ENCODE assay signal across 9 cellular contexts in genomic region chr2:203740741-203741363, GRCh38. TPM values are rescaled to one million over a fixed set of nuclear protein-coding genes. Genes with fewer than 3 reads are reported as not detected.
A peak's percentile ranks its signal among the peaks of the same experiment; 100 is the strongest.
DNase-seq lines count a peak whose midpoint lies in the region; ATAC-seq and TF ChIP-seq lines count a peak whose summit lies in the region.
"Had no signal": no experiment of that assay in that cellular context is flagged by ENCODE, and none has a peak within 500 bp of the region (broad histone marks: within the 10 kb centered on the region; RNA-seq: fewer than 3 reads in every experiment).

No MANE protein-coding gene starts in this region.

- H3K27ac Mint-ChIP-seq in HFFc6 = peak overlapping the region; percentile 22; the same call in 1 of the 2 replicates
- peak overlapping the region; percentile 94 for H3K27ac Mint-ChIP-seq in activated CD8-positive, alpha-beta T cell treated with anti-CD3 and anti-CD28 coated beads, Interleukin-2, amount 10 ng/mL, durations not matched to agents 7 days and 5 days

- ATAC-seq in activated CD8-positive, alpha-beta T cell treated with anti-CD3 and anti-CD28 coated beads, Interleukin-2, amount 10 ng/mL, durations not matched to agents 7 days and 5 days = peak; percentile 83
- ATAC-seq in GM21737 (IDR thresholded peaks at IDR 0.05; ENCODE audit: unreplicated experiment) (no peak), GM21526 (IDR thresholded peaks at IDR 0.05; ENCODE audit: low FRiP score, unreplicated experiment) (no peak)

- TF ChIP-seq CTCF in AG10803 (conservative IDR thresholded peaks at IDR 0.05; ENCODE audit: low read length) = no peak
- no peak for TF ChIP-seq CTCF in HFFc6 (IDR thresholded peaks at IDR 0.05)
- TF ChIP-seq CTCF in foreskin fibroblast (IDR thresholded peaks at IDR 0.05; ENCODE audit: low read depth, low read length) = no peak

- CTCF ChIA-PET in activated CD8-positive, alpha-beta T cell treated with anti-CD3 and anti-CD28 coated beads, Interleukin-2, amount 10 ng/mL, durations not matched to agents 7 days and 5 days (lab: Charles Lee) = interaction anchor here (0.6 to 7.4 kb wide), 23 partner anchors 8 to 168 kb away, joined by 3 to 95 read pairs (median 5); partner anchors contain the start of genes CD28 and CTLA4

- POLR2A ChIA-PET in activated CD8-positive, alpha-beta T cell treated with anti-CD3 and anti-CD28 coated beads, Interleukin-2, amount 10 ng/mL, durations not matched to agents 7 days and 5 days (lab: Charles Lee) = interaction anchor here (0.6 to 5.4 kb wide), 20 partner anchors 9 to 502 kb away, joined by 3 to 90 read pairs (median 7); partner anchors contain the start of genes CD28, CTLA4 and CYP20A1

- peaks cover 41% of the 10 kb centered on the region for H3K4me1 Mint-ChIP-seq in HFFc6 (ENCODE audit: low read depth)
- peaks cover 75% of the 10 kb centered on the region for H3K4me1 Mint-ChIP-seq in activated CD8-positive, alpha-beta T cell treated with anti-CD3 and anti-CD28 coated beads, Interleukin-2, amount 10 ng/mL, durations not matched to agents 7 days and 5 days (ENCODE audit: low read depth)

- H3K36me3 Mint-ChIP-seq in HFFc6 (ENCODE audit: low read depth) = no peaks in the 10 kb centered on the region
- peaks cover 54% of the 10 kb centered on the region for H3K36me3 Mint-ChIP-seq in activated CD8-positive, alpha-beta T cell treated with anti-CD3 and anti-CD28 coated beads, Interleukin-2, amount 10 ng/mL, durations not matched to agents 7 days and 5 days (ENCODE audit: low read depth)

- peaks cover 2% of the 10 kb centered on the region; the same call in 1 of the 2 replicates for H3K27me3 Mint-ChIP-seq in HFFc6 (ENCODE audit: insufficient read depth)
- H3K27me3 Mint-ChIP-seq in activated CD8-positive, alpha-beta T cell treated with anti-CD3 and anti-CD28 coated beads, Interleukin-2, amount 10 ng/mL, durations not matched to agents 7 days and 5 days (ENCODE audit: low read depth) = no peaks in the 10 kb centered on the region

- peak overlapping the region; percentile 5; the same call in 1 of the 2 replicates for H3K4me3 Mint-ChIP-seq in HFFc6
- peak overlapping the region; percentile 61 for H3K4me3 Mint-ChIP-seq in activated CD8-positive, alpha-beta T cell treated with anti-CD3 and anti-CD28 coated beads, Interleukin-2, amount 10 ng/mL, durations not matched to agents 7 days and 5 days

- DNase-seq in AG10803 (ENCODE audit: low read depth) = peak; percentile 68
- DNase-seq in HFFc6 = peak; percentile 62
- peak; percentile 57 for DNase-seq in activated CD8-positive, alpha-beta T cell treated with anti-CD3 and anti-CD28 coated beads, Interleukin-2, amount 10 ng/mL, durations not matched to agents 7 days and 5 days
- DNase-seq in foreskin fibroblast = peak; percentile 66 to 75
- no peak for DNase-seq in NCI-H2081 (lab: John Stamatoyannopoulos, UW)
- no peak for DNase-seq in COR-L47 (lab: John Stamatoyannopoulos, UW)
- DNase-seq: Right ventricle myocardium superior had no signal

- H3K4me3 ChIP-seq in AG10803 (ENCODE audit: low read length) (no peak overlapping the region), foreskin fibroblast (ENCODE audit: low read depth in 1 of 2, low read length in 2 of 2) (no peak overlapping the region)

- no peaks in the 10 kb centered on the region for H3K9me3 Mint-ChIP-seq in HFFc6
- H3K9me3 Mint-ChIP-seq in activated CD8-positive, alpha-beta T cell treated with anti-CD3 and anti-CD28 coated beads, Interleukin-2, amount 10 ng/mL, durations not matched to agents 7 days and 5 days (ENCODE audit: insufficient read depth) = peaks cover 11% of the 10 kb centered on the region

RNA-seq across cellular contexts. Expression of gene CD28, which starts 34.4 kb away (rescaled TPM):
- not detected for total RNA-seq in HFFc6 (2021; fragmentation: NEBNext Ultra II Directional; extraction: Animal tissue kit (Norgen Biotek cat#: 25700))
- total RNA-seq in activated CD8-positive, alpha-beta T cell treated with anti-CD3 and anti-CD28 coated beads, Interleukin-2, amount 10 ng/mL, durations not matched to agents 7 days and 5 days = 10 to 100 TPM; 25.6 to 27.2 TPM

Comparison
In these comparisons a context has a peak if more than half of its experiments do, and no peak if none do; other contexts are left out.
1. DNase-seq: peak in AG10803 (single experiment), HFFc6 (single experiment), activated CD8-positive, alpha-beta T cell treated with anti-CD3 and anti-CD28 coated beads, Interleukin-2, amount 10 ng/mL, durations not matched to agents 7 days and 5 days (single experiment) and foreskin fibroblast (2 of 2); none in NCI-H2081 (0 of 2) and COR-L47 (single experiment).
2. RNA of gene CD28, which starts 34.4 kb away (total RNA-seq): 25.6 to 27.2 TPM in activated CD8-positive, alpha-beta T cell treated with anti-CD3 and anti-CD28 coated beads, Interleukin-2, amount 10 ng/mL, durations not matched to agents 7 days and 5 days; not detected in HFFc6; every median in the first group is over 10 times any median in the second.